Comparison of ENCODE assay signal across 24 cellular contexts in genomic region chr15:34496616-34497015, GRCh38.
"Had no signal": no experiment of that assay in that cellular context is flagged by ENCODE, and none has a peak within 500 bp of the region (broad histone marks: within the 10 kb centered on the region; RNA-seq: fewer than 3 reads in every experiment).

No MANE protein-coding gene starts in this region.

- H3K4me2 ChIP-seq: neural progenitor cell had no signal

- H3K4me3 ChIP-seq: cardiac muscle cell, left lung, neural progenitor cell, sigmoid colon, upper lobe of left lung had no signal

- H3K36me3 ChIP-seq: cardiac muscle cell, left lung, neural progenitor cell, sigmoid colon, upper lobe of left lung had no signal

- ATAC-seq: activated CD8-positive, alpha-beta memory T cell treated with anti-CD3 and anti-CD28 coated beads, Interleukin-2, amount 10 ng/mL, durations not matched to agents 7 days and 5 days; left lung; T-helper 17 cell had no signal

- H3K4me3 Mint-ChIP-seq: activated B cell treated with CpG ODN at 0.5 μM for 24 hours; activated CD4-positive, alpha-beta memory T cell treated with anti-CD3 and anti-CD28 coated beads for 36 hours; activated CD8-positive, alpha-beta memory T cell treated with anti-CD3 and anti-CD28 coated beads, Interleukin-2, amount 10 ng/mL, durations not matched to agents 7 days and 5 days; activated naive CD4-positive, alpha-beta T cell treated with anti-CD3 and anti-CD28 coated beads, Interleukin-2, amount 10 ng/mL, durations not matched to agents 7 days and 5 days; activated naive CD8-positive, alpha-beta T cell treated with anti-CD3 and anti-CD28 coated beads, Interleukin-2, amount 50 U/mL, for 24 hours; dendritic cell treated with granulocyte-macrophage colony-stimulating factor and Interleukin-4, amounts not matched to agents 40 ng/mL and 50 ng/mL, for 4 days; mesothelial cell of epicardium; neural progenitor cell; T-helper 17 cell had no signal

- H3K27ac Mint-ChIP-seq: activated B cell treated with CpG ODN at 0.5 μM for 24 hours; activated CD4-positive, alpha-beta memory T cell treated with anti-CD3 and anti-CD28 coated beads for 36 hours; activated CD8-positive, alpha-beta memory T cell treated with anti-CD3 and anti-CD28 coated beads, Interleukin-2, amount 10 ng/mL, durations not matched to agents 7 days and 5 days; activated naive CD4-positive, alpha-beta T cell treated with anti-CD3 and anti-CD28 coated beads, Interleukin-2, amount 10 ng/mL, durations not matched to agents 7 days and 5 days; activated naive CD8-positive, alpha-beta T cell treated with anti-CD3 and anti-CD28 coated beads, Interleukin-2, amount 50 U/mL, for 24 hours; dendritic cell treated with granulocyte-macrophage colony-stimulating factor and Interleukin-4, amounts not matched to agents 40 ng/mL and 50 ng/mL, for 4 days; mesothelial cell of epicardium; naive thymus-derived CD8-positive, alpha-beta T cell; neural progenitor cell; T-helper 17 cell had no signal

- H3K9me3 ChIP-seq: left lung had no signal

- DNase-seq: activated B cell treated with CpG ODN at 0.5 μM for 24 hours; activated CD4-positive, alpha-beta memory T cell treated with anti-CD3 and anti-CD28 coated beads for 36 hours; activated CD4-positive, alpha-beta T cell treated with anti-CD3 and anti-CD28 coated beads for 48 hours; activated CD8-positive, alpha-beta memory T cell treated with anti-CD3 and anti-CD28 coated beads, Interleukin-2, amount 10 ng/mL, durations not matched to agents 7 days and 5 days; activated effector memory CD4-positive, alpha-beta T cell treated with anti-CD3 and anti-CD28 coated beads, Interleukin-2, amount 50 U/mL, for 16 hours; activated naive CD4-positive, alpha-beta T cell treated with anti-CD3 and anti-CD28 coated beads, Interleukin-2, amount 10 ng/mL, durations not matched to agents 7 days and 5 days; activated naive CD8-positive, alpha-beta T cell treated with anti-CD3 and anti-CD28 coated beads, Interleukin-2, amount 50 U/mL, for 24 hours; activated T-cell treated with anti-CD3 and anti-CD28 coated beads for 4 hours; effector CD4-positive, alpha-beta T cell; foreskin fibroblast; mammary epithelial cell; naive thymus-derived CD8-positive, alpha-beta T cell; sigmoid colon; stimulated activated CD4-positive, alpha-beta T cell treated with anti-CD3 and anti-CD28 coated beads, Interleukin-2, amount 100 ng/mL, for 48 hours; stimulated activated CD8-positive, alpha-beta memory T cell treated with anti-CD3 and anti-CD28 coated beads, Interleukin-4, amount 100 ng/mL, for 48 hours; stimulated activated naive CD4-positive, alpha-beta T cell; T-helper 17 cell had no signal

- H3K36me3 Mint-ChIP-seq: activated naive CD4-positive, alpha-beta T cell treated with anti-CD3 and anti-CD28 coated beads, Interleukin-2, amount 10 ng/mL, durations not matched to agents 7 days and 5 days had no signal

- H3K27ac ChIP-seq: cardiac muscle cell, left lung, neural progenitor cell, sigmoid colon, upper lobe of left lung had no signal

- H3K9me3 Mint-ChIP-seq: activated CD4-positive, alpha-beta memory T cell treated with anti-CD3 and anti-CD28 coated beads for 36 hours; activated naive CD4-positive, alpha-beta T cell treated with anti-CD3 and anti-CD28 coated beads, Interleukin-2, amount 10 ng/mL, durations not matched to agents 7 days and 5 days had no signal

- FAIRE-seq: endometrium had no signal

- H3K4me1 Mint-ChIP-seq: activated B cell treated with CpG ODN at 0.5 μM for 24 hours; activated naive CD4-positive, alpha-beta T cell treated with anti-CD3 and anti-CD28 coated beads, Interleukin-2, amount 10 ng/mL, durations not matched to agents 7 days and 5 days; mesothelial cell of epicardium; neural progenitor cell had no signal
